ENCODE assay signal across 9 cellular contexts in the genomic region with DNA sequence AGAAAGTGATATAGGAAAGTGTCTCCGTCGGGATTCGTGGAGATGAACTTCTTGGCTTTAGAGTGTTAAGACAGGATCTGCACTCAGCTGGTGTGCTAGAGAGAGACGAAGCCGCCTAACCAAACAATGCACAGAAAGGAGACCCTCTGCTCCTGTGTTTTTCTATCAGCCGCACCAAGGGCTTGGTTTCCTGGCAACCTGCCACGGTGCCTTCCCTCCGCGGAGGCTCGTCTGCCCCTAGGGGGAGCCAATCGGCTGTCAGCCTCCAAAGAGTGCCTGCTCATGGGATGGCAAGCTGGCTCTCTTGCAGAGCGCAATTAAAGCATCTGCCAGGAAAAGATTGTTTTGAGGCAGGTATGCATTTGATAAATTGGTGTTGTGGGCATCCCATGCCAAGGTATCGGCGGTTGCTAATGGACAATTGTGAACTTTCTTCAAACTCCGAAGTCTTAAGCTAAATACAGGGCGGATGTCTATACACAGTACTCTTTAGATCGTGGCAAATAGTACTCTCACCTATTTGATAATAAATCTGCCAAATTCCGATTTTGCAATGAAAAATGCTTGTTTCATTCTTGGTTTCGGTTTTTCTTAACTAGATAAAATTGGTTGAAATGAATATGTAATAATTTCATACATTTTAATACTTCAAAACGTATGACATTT.
DNase-seq lines count a peak whose midpoint lies in the region; ATAC-seq and TF ChIP-seq lines count a peak whose summit lies in the region.
"Had no signal": no experiment of that assay in that cellular context is flagged by ENCODE, and none has a peak within 500 bp of the region (broad histone marks: within the 10 kb centered on the region; RNA-seq: fewer than 3 reads in every experiment).

No MANE protein-coding gene starts in this region.

- H3K27me3 ChIP-seq in skeletal muscle satellite cell (ENCODE audit: control insufficient read depth, insufficient read depth, low read length), result peaks cover 9% of the 10 kb centered on the region

- no peak overlapping the region for H3K9ac ChIP-seq in skeletal muscle satellite cell (ENCODE audit: low read depth, low read length)

- DNase-seq in ACHN (peak; percentile 52), NCI-H345 treated with DMSO at 0.1 percent for 48 hours (lab: John Stamatoyannopoulos, UW; ENCODE audit: unreplicated experiment) (peak; percentile 82), anterior cingulate cortex (lab: John Stamatoyannopoulos, UW) (peak in 48 of 58 donors; percentile 0 to 65 (median 23)), iPS DF 19.7 (ENCODE audit: low read depth, low spot score) (peak; percentile 54), dedifferentiated amniotic fluid mesenchymal stem cell (ENCODE audit: extremely low spot score) (no peak)

- TF ChIP-seq CTCF in GM12874 (IDR thresholded peaks at IDR 0.05; ENCODE audit: insufficient read depth, low read depth, low read length), result peak; percentile 79

- no peaks in the 10 kb centered on the region for H3K4me1 ChIP-seq in skeletal muscle satellite cell (ENCODE audit: control insufficient read depth, insufficient read depth, low read length)

- no peaks in the 10 kb centered on the region for H3K9me3 ChIP-seq in skeletal muscle satellite cell (replicated peaks; ENCODE audit: low read length)

- H3K36me3 ChIP-seq in skeletal muscle satellite cell (ENCODE audit: insufficient read depth, low read length), result no peaks in the 10 kb centered on the region

- peak; percentile 81 for ATAC-seq in HG02870 (IDR thresholded peaks at IDR 0.05; ENCODE audit: unreplicated experiment)
- ATAC-seq: naive thymus-derived CD4-positive, alpha-beta T cell had no signal

- no peak overlapping the region for H3K4me3 ChIP-seq in skeletal muscle satellite cell (ENCODE audit: low read length)

- in situ Hi-C loops in ACHN (cut with HindIII; ENCODE audit: low pct_ligation_motif_present, low pct_unique_long_range_greater_than_20kb, low sequenced_read_pairs), result no loop called here

- H3K4me2 ChIP-seq in skeletal muscle satellite cell (ENCODE audit: low read length), result peak overlapping the region; percentile 36
